Comparison of ENCODE assay signal across 8 cellular contexts in the genomic region with DNA sequence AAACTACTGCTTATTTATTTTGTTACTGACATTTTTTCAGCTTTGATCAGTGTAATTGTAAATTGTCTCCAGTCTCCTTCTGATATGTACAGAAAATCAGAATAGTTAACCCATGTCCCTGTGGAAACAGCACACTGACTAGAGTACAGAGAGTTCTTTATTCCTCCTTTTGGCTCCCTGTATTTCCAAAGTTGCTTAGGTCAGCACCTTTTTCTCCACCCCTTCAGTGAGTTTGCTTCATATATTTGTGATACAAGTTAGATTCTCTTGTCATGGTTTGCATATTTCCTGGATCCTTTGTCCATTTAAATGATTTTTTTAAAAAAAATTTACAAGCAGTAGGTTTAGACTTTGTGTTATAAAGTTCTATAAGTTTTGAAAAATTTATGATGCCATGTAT.
"Had no signal": no experiment of that assay in that cellular context is flagged by ENCODE, and none has a peak within 500 bp of the region (broad histone marks: within the 10 kb centered on the region; RNA-seq: fewer than 3 reads in every experiment).

No MANE protein-coding gene starts in this region.

- H3K4me1 ChIP-seq: HAP-1 had no signal

- H2AFZ ChIP-seq: GM23338 had no signal

- H3K4me3 ChIP-seq: GM23338, HAP-1 had no signal

- H3K9me3 ChIP-seq: HAP-1 had no signal

- H3K4me2 ChIP-seq: GM23338 had no signal

- H3K36me3 ChIP-seq: HAP-1 had no signal

- H3K27ac ChIP-seq: HL-60 had no signal

- DNase-seq: H7, HFFc6, Kasumi-1, KG1 had no signal

- ATAC-seq: GM23338, HCT116 had no signal
